Comparison of ENCODE assay signal across 21 cellular contexts in the genomic region with DNA sequence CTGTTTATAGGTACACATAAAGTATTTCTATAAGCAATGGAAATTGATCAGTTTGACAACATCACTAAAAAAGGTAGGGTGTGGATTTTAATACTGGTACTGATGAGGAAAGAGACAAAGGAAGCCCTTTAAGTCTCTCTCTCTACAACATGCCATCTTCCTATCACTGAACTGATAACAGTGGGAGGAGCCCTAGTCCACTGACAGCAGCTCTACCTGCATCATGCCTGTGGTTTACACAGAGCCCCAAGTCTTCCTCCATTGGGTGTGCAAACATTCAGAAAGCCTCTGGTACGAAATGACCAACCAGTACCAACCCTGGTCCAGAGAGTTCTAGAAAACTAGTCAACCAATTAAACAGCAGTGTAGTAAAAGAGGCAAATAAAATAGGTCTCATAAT. TPM values are rescaled to one million over a fixed set of nuclear protein-coding genes. Genes with fewer than 3 reads are reported as not detected.
DNase-seq lines count a peak whose midpoint lies in the region; ATAC-seq and TF ChIP-seq lines count a peak whose summit lies in the region.
"Had no signal": no experiment of that assay in that cellular context is flagged by ENCODE, and none has a peak within 500 bp of the region (broad histone marks: within the 10 kb centered on the region; RNA-seq: fewer than 3 reads in every experiment).

No MANE protein-coding gene starts in this region.

- no peaks in the 10 kb centered on the region for H3K27me3 ChIP-seq in CD4-positive, CD25-positive, alpha-beta regulatory T cell (ENCODE audit: control insufficient read depth, insufficient read depth, low read length)
- no peaks in the 10 kb centered on the region for H3K27me3 ChIP-seq in CD4-positive, alpha-beta T cell (ENCODE audit: control insufficient read depth, insufficient read depth, low read length)
- no peaks in the 10 kb centered on the region for H3K27me3 ChIP-seq in naive thymus-derived CD4-positive, alpha-beta T cell (ENCODE audit: control insufficient read depth in 2 of 2, insufficient read depth in 2 of 2, low read length in 2 of 2)

- peak overlapping the region; percentile 35 to 74 (median 44) for H3K27ac Mint-ChIP-seq in CD4-positive, CD25-positive, alpha-beta regulatory T cell
- H3K27ac Mint-ChIP-seq in CD4-positive, alpha-beta T cell: peak overlapping the region; percentile 45
- peak overlapping the region; percentile 37 to 56 for H3K27ac Mint-ChIP-seq in T-cell
- H3K27ac Mint-ChIP-seq in naive thymus-derived CD4-positive, alpha-beta T cell: peak overlapping the region in 5 of 9 donors; percentile 2 to 81 (median 27)
- H3K27ac Mint-ChIP-seq: GM23338 had no signal

- H3K9me3 ChIP-seq in CD4-positive, CD25-positive, alpha-beta regulatory T cell (ENCODE audit: control insufficient read depth in 2 of 2, low read length in 2 of 2): no peaks in the 10 kb centered on the region
- H3K9me3 ChIP-seq in CD4-positive, alpha-beta T cell (ENCODE audit: control insufficient read depth, low read length): no peaks in the 10 kb centered on the region
- H3K9me3 ChIP-seq in naive thymus-derived CD4-positive, alpha-beta T cell (ENCODE audit: control insufficient read depth in 2 of 3, low read length in 3 of 3): no peaks in the 10 kb centered on the region
- H3K9me3 ChIP-seq: Caco-2 had no signal

- H3K27ac ChIP-seq in CD4-positive, CD25-positive, alpha-beta regulatory T cell (ENCODE audit: insufficient read depth, low read length, poor library complexity, severe bottlenecking): no peak overlapping the region
- H3K27ac ChIP-seq in CD4-positive, alpha-beta T cell (ENCODE audit: low read depth, low read length): no peak overlapping the region
- no peak overlapping the region for H3K27ac ChIP-seq in naive thymus-derived CD4-positive, alpha-beta T cell (ENCODE audit: low read depth, low read length)
- H3K27ac ChIP-seq: SK-N-MC had no signal

- H3K4me1 ChIP-seq in CD4-positive, CD25-positive, alpha-beta regulatory T cell (ENCODE audit: control insufficient read depth, insufficient read depth, low read length, poor library complexity, severe bottlenecking): peaks cover 10% of the 10 kb centered on the region
- peaks cover 22 to 26% of the 10 kb centered on the region in 2 donors for H3K4me1 ChIP-seq in naive thymus-derived CD4-positive, alpha-beta T cell (ENCODE audit: control insufficient read depth in 2 of 2, insufficient read depth in 2 of 2, low read length in 2 of 2)

- CTCF ChIA-PET in CD4-positive, alpha-beta T cell (lab: Charles Lee): no interaction called here
- CTCF ChIA-PET in T-cell (lab: Charles Lee): interaction anchor here (0.6 to 1.5 kb wide), 4 partner anchors 10 to 207 kb away, joined by 3 to 5 read pairs (median 3); no protein-coding TSS in a partner anchor
- CTCF ChIA-PET in naive thymus-derived CD4-positive, alpha-beta T cell (lab: Charles Lee): no interaction called here

- peak in 2 of 3 donors; percentile 17 to 30 for DNase-seq in CD4-positive, CD25-positive, alpha-beta regulatory T cell
- no peak for DNase-seq in CD4-positive, alpha-beta T cell
- DNase-seq in T-cell (peak in 2 of 34 experiments; percentile 9 to 16), activated gamma-delta T cell treated with Interleukin-2 at 50 U/mL for 16 hours (no peak)
- DNase-seq in naive thymus-derived CD4-positive, alpha-beta T cell: peak in 2 of 9 donors; percentile 13 to 18
- DNase-seq: ACHN, C1 segment of cervical spinal cord, Caco-2, EL, KBM-7, NCI-H1105, NCI-H1694, NCI-H2081 treated with DMSO at 0.1 percent for 48 hours, NCI-H446 treated with DMSO at 0.1 percent for 48 hours, NCI-H774, SHP77 had no signal

- peaks cover 0 to 2% (median 0%) of the 10 kb centered on the region in 7 donors for H3K9me3 Mint-ChIP-seq in CD4-positive, CD25-positive, alpha-beta regulatory T cell
- H3K9me3 Mint-ChIP-seq in CD4-positive, alpha-beta T cell: no peaks in the 10 kb centered on the region
- peaks cover 0 to 2% (median 0%) of the 10 kb centered on the region in 3 donors for H3K9me3 Mint-ChIP-seq in T-cell
- no peaks in the 10 kb centered on the region for H3K9me3 Mint-ChIP-seq in naive thymus-derived CD4-positive, alpha-beta T cell
- H3K9me3 Mint-ChIP-seq: GM23338 had no signal

- ATAC-seq in CD4-positive, CD25-positive, alpha-beta regulatory T cell (ENCODE audit: low read depth in 2 of 2): peak; percentile 84 to 87
- ATAC-seq in CD4-positive, alpha-beta T cell (ENCODE audit: poor library complexity): peak; percentile 74
- peak; percentile 61 to 76 (median 73) for ATAC-seq in T-cell (replicated peaks in 1 of 4)
- peak; percentile 74 for ATAC-seq in naive thymus-derived CD4-positive, alpha-beta T cell
- ATAC-seq in HG02970 (IDR thresholded peaks at IDR 0.05; ENCODE audit: low FRiP score, unreplicated experiment): no peak
- ATAC-seq in HG02623 (IDR thresholded peaks at IDR 0.05; ENCODE audit: unreplicated experiment): no peak
- ATAC-seq: GM23338, HCT116 had no signal

- no peak for TF ChIP-seq CTCF in CD4-positive, alpha-beta T cell (IDR thresholded peaks at IDR 0.05)

- H3K36me3 Mint-ChIP-seq in CD4-positive, CD25-positive, alpha-beta regulatory T cell: peaks cover 21% of the 10 kb centered on the region
- peaks cover 32% of the 10 kb centered on the region for H3K36me3 Mint-ChIP-seq in CD4-positive, alpha-beta T cell (ENCODE audit: low read depth)
- H3K36me3 Mint-ChIP-seq in T-cell: peaks cover 23% of the 10 kb centered on the region
- peaks cover 0 to 35% (median 19%) of the 10 kb centered on the region in 5 donors for H3K36me3 Mint-ChIP-seq in naive thymus-derived CD4-positive, alpha-beta T cell

- intact Hi-C loops in CD4-positive, alpha-beta T cell (cut with DNase I, micrococcal nuclease): loop anchor here in 1 of 2 experiments (5.0 kb wide), 1 partner anchor 42 kb away; no protein-coding TSS in a partner anchor
- intact Hi-C loops in naive thymus-derived CD4-positive, alpha-beta T cell (cut with micrococcal nuclease): loop anchor here in 1 of 2 donors (2.0 kb wide), 1 partner anchor 18 kb away; no protein-coding TSS in a partner anchor

- peak overlapping the region in 1 of 4 donors; percentile 5 for H3K4me3 Mint-ChIP-seq in CD4-positive, CD25-positive, alpha-beta regulatory T cell
- no peak overlapping the region for H3K4me3 Mint-ChIP-seq in CD4-positive, alpha-beta T cell
- no peak overlapping the region for H3K4me3 Mint-ChIP-seq in T-cell
- peak overlapping the region in 2 of 10 donors; percentile 8 to 14 for H3K4me3 Mint-ChIP-seq in naive thymus-derived CD4-positive, alpha-beta T cell
- H3K4me3 Mint-ChIP-seq: GM23338 had no signal

- peaks cover 8% of the 10 kb centered on the region for H3K36me3 ChIP-seq in CD4-positive, CD25-positive, alpha-beta regulatory T cell (ENCODE audit: control insufficient read depth, insufficient read depth, low read length)
- H3K36me3 ChIP-seq in naive thymus-derived CD4-positive, alpha-beta T cell (ENCODE audit: control insufficient read depth in 2 of 3, insufficient read depth in 3 of 3, low read length in 3 of 3): peaks cover 0 to 2% (median 0%) of the 10 kb centered on the region in 3 experiments

- no peaks in the 10 kb centered on the region for H3K27me3 Mint-ChIP-seq in CD4-positive, CD25-positive, alpha-beta regulatory T cell
- H3K27me3 Mint-ChIP-seq in CD4-positive, alpha-beta T cell: no peaks in the 10 kb centered on the region
- H3K27me3 Mint-ChIP-seq in T-cell: no peaks in the 10 kb centered on the region
- no peaks in the 10 kb centered on the region for H3K27me3 Mint-ChIP-seq in naive thymus-derived CD4-positive, alpha-beta T cell

- POLR2A ChIA-PET in CD4-positive, alpha-beta T cell (lab: Charles Lee): interaction anchor here (0.8 to 1.0 kb wide), 2 partner anchors 11 to 96 kb away, joined by 3 to 4 read pairs; no protein-coding TSS in a partner anchor
- POLR2A ChIA-PET in T-cell (lab: Charles Lee): interaction anchor here (0.6 kb wide), 3 partner anchors 35 to 351 kb away, joined by 3 read pairs; no protein-coding TSS in a partner anchor
- POLR2A ChIA-PET in naive thymus-derived CD4-positive, alpha-beta T cell (lab: Charles Lee): interaction anchor here (0.6 kb wide), 1 partner anchor 207 kb away, joined by 3 read pairs; no protein-coding TSS in a partner anchor

- peak overlapping the region; percentile 1 for H3K4me3 ChIP-seq in CD4-positive, CD25-positive, alpha-beta regulatory T cell (ENCODE audit: low read depth, low read length)
- no peak overlapping the region for H3K4me3 ChIP-seq in naive thymus-derived CD4-positive, alpha-beta T cell (ENCODE audit: low read length)
- H3K4me3 ChIP-seq: GM23338, SK-N-MC had no signal

- peaks cover 40 to 72% (median 59%) of the 10 kb centered on the region in 4 donors for H3K4me1 Mint-ChIP-seq in CD4-positive, CD25-positive, alpha-beta regulatory T cell
- H3K4me1 Mint-ChIP-seq in CD4-positive, alpha-beta T cell (ENCODE audit: low read depth): peaks cover 86% of the 10 kb centered on the region
- H3K4me1 Mint-ChIP-seq in T-cell: peaks cover 66 to 83% (median 78%) of the 10 kb centered on the region in 3 donors
- peaks cover 27 to 88% (median 80%) of the 10 kb centered on the region in 7 donors for H3K4me1 Mint-ChIP-seq in naive thymus-derived CD4-positive, alpha-beta T cell

RNA-seq across cellular contexts. Expression of gene KLF12, which starts 53.4 kb away (rescaled TPM):
- total RNA-seq in CD4-positive, CD25-positive, alpha-beta regulatory T cell: 95.1 TPM
- polyA plus RNA-seq in CD4-positive, CD25-positive, alpha-beta regulatory T cell: 10 to 100 TPM; 18.7 to 28.9 (median 26.1) TPM
- 10 to 100 TPM; 69.5 to 74.7 TPM for total RNA-seq in CD4-positive, alpha-beta T cell
- total RNA-seq in T-cell: 100 to 1,000 TPM in 1 of 5 donors, 10 to 100 TPM in 4; 60.2 to 112 (median 64.7) TPM
- 10 to 100 TPM; 34.0 to 86.9 (median 81.9) TPM for total RNA-seq in naive thymus-derived CD4-positive, alpha-beta T cell
- polyA plus RNA-seq in naive thymus-derived CD4-positive, alpha-beta T cell: 10 to 100 TPM; 19.9 to 24.8 TPM

Comparison
In these comparisons a context has a peak if more than half of its experiments do, and no peak if none do; other contexts are left out.
1. ATAC-seq: peak in CD4-positive, CD25-positive, alpha-beta regulatory T cell (2 of 2), CD4-positive, alpha-beta T cell (single experiment), T-cell (4 of 4) and naive thymus-derived CD4-positive, alpha-beta T cell (single experiment); none in HG02970 (single experiment) and HG02623 (single experiment).
2. DNase-seq: peak in CD4-positive, CD25-positive, alpha-beta regulatory T cell (2 of 3); none in CD4-positive, alpha-beta T cell (0 of 10) and activated gamma-delta T cell treated with Interleukin-2 at 50 U/mL for 16 hours (single experiment).
3. CTCF ChIA-PET loops: an anchor here in T-cell (0.6 to 1.5 kb wide); none called in CD4-positive, alpha-beta T cell and naive thymus-derived CD4-positive, alpha-beta T cell.
4. Peak in every context shown above with its lines, with median percentiles within 50 percentile points of each other: H3K27ac Mint-ChIP-seq.